Comparison of ENCODE assay signal across 11 cellular contexts in genomic region chr17:40901981-40902862, GRCh38. TPM values are rescaled to one million over a fixed set of nuclear protein-coding genes. Genes with fewer than 3 reads are reported as not detected.
DNase-seq lines count a peak whose midpoint lies in the region; ATAC-seq, FAIRE-seq and TF ChIP-seq lines count a peak whose summit lies in the region.
"Had no signal": no experiment of that assay in that cellular context is flagged by ENCODE, and none has a peak within 500 bp of the region (broad histone marks: within the 10 kb centered on the region; RNA-seq: fewer than 3 reads in every experiment).

No MANE protein-coding gene starts in this region.

- no peak overlapping the region for H2AFZ ChIP-seq in GM12878 (ENCODE audit: control insufficient read depth, low read depth, low read length)

- H3K36me3 Mint-ChIP-seq in immature natural killer cell, result no peaks in the 10 kb centered on the region
- H3K36me3 Mint-ChIP-seq: activated CD8-positive, alpha-beta memory T cell treated with anti-CD3 and anti-CD28 coated beads, Interleukin-2, amount 10 ng/mL, durations not matched to agents 7 days and 5 days; memory B cell had no signal

- POLR2A ChIA-PET in GM12878 (lab: Charles Lee), result interaction anchor here (0.6 to 1.2 kb wide), 3 partner anchors 11 to 902 kb away, joined by 3 to 4 read pairs (median 3); no protein-coding TSS in a partner anchor

- in situ Hi-C loops in GM12878 (cut with MboI), result no loop called here

- peaks cover 0 to 1% (median 0%) of the 10 kb centered on the region in 6 donors for H3K9me3 Mint-ChIP-seq in immature natural killer cell
- H3K9me3 Mint-ChIP-seq: memory B cell had no signal

- WGBS in GM12878 (ENCODE audit: insufficient coverage, insufficient replicate concordance, low lambda C conversion rate, missing lambda C conversion rate), result 31% methylated on average over 5 of the region's 5 CpGs

- RAD21 ChIA-PET in GM12878 (lab: Charles Lee; ENCODE audit: unreplicated experiment), result interaction anchor here (0.9 to 1.1 kb wide), 2 partner anchors 13 to 283 kb away, joined by 3 to 4 read pairs; no protein-coding TSS in a partner anchor

- H3K4me3 Mint-ChIP-seq in immature natural killer cell, result no peak overlapping the region
- H3K4me3 Mint-ChIP-seq: activated CD8-positive, alpha-beta memory T cell treated with anti-CD3 and anti-CD28 coated beads, Interleukin-2, amount 10 ng/mL, durations not matched to agents 7 days and 5 days; memory B cell had no signal

- H3K9ac ChIP-seq in GM12878 (ENCODE audit: control insufficient read depth, insufficient read depth, low read length), result no peak overlapping the region

- intact Hi-C loops in GM12878 (cut with micrococcal nuclease; ENCODE audit: unreplicated experiment) (no loop called here), mucosa of descending colon (cut with DNase I, micrococcal nuclease) (loop anchor here (10.0 kb wide), 1 partner anchor 643 kb away; no protein-coding TSS in a partner anchor)

- no peaks in the 10 kb centered on the region for H3K36me3 ChIP-seq in GM12878 (ENCODE audit: control insufficient read depth in 2 of 2, insufficient read depth in 2 of 2, low read length in 1 of 2)
- H3K36me3 ChIP-seq in mucosa of descending colon (ENCODE audit: low read depth), result no peaks in the 10 kb centered on the region

- H3K9me3 ChIP-seq in GM12878 (replicated peaks; ENCODE audit: control insufficient read depth, insufficient read depth, low read length) (no peaks in the 10 kb centered on the region), mucosa of descending colon (no peaks in the 10 kb centered on the region)

- TF ChIP-seq RAD21 in GM12878 (IDR thresholded peaks at IDR 0.05; ENCODE audit: insufficient read depth, low read depth, low read length), result no peak

- no peak overlapping the region for H3K27ac Mint-ChIP-seq in immature natural killer cell
- H3K27ac Mint-ChIP-seq: activated CD8-positive, alpha-beta memory T cell treated with anti-CD3 and anti-CD28 coated beads, Interleukin-2, amount 10 ng/mL, durations not matched to agents 7 days and 5 days; memory B cell had no signal

- CTCF ChIA-PET in GM12878 (lab: Yijun Ruan, JAX), result interaction anchor here (0.7 to 1.6 kb wide), 8 partner anchors 15 to 829 kb away, joined by 3 to 4 read pairs (median 3); no protein-coding TSS in a partner anchor

- TF ChIP-seq CTCF in GM12878 (IDR thresholded peaks at IDR 0.05 in 2 of 3, conservative IDR thresholded peaks at IDR 0.05 in 1 of 3; ENCODE audit: control insufficient read depth in 2 of 3, extremely low read depth in 1 of 3, insufficient read depth in 1 of 3, low read depth in 3 of 3, low read length in 3 of 3), result no peak
- TF ChIP-seq CTCF in mucosa of descending colon (IDR thresholded peaks at IDR 0.05), result no peak

- SMC1A ChIA-PET in GM12878 (lab: Charles Lee; ENCODE audit: uncharacterized antibody, unreplicated experiment), result interaction anchor here (0.8 to 1.8 kb wide), 3 partner anchors 11 to 761 kb away, joined by 4 to 6 read pairs (median 4); no protein-coding TSS in a partner anchor

- TF ChIP-seq EP300 in GM12878 (IDR thresholded peaks at IDR 0.05; ENCODE audit: borderline replicate concordance in 1 of 2, control insufficient read depth in 1 of 2, low read depth in 2 of 2, low read length in 2 of 2), result no peak

- no peak overlapping the region for H3K4me3 ChIP-seq in GM12878
- no peak overlapping the region for H3K4me3 ChIP-seq in mucosa of descending colon

- H3K4me1 ChIP-seq in GM12878 (ENCODE audit: control insufficient read depth, insufficient read depth, low read length), result no peaks in the 10 kb centered on the region
- peaks cover 13% of the 10 kb centered on the region for H3K4me1 ChIP-seq in mucosa of descending colon (ENCODE audit: low read depth)

- ATAC-seq in GM12878 (peak; percentile 40), mucosa of descending colon (peak; percentile 76), GM18867 (IDR thresholded peaks at IDR 0.05; ENCODE audit: unreplicated experiment) (no peak)
- ATAC-seq: activated CD8-positive, alpha-beta memory T cell treated with anti-CD3 and anti-CD28 coated beads, Interleukin-2, amount 10 ng/mL, durations not matched to agents 7 days and 5 days had no signal

- BruUV-seq in GM12878 (replicated peaks; lab: Mats Ljungman, UMichigan), result no TSS peak

- H3K4me2 ChIP-seq in GM12878 (ENCODE audit: control insufficient read depth, insufficient read depth), result no peak overlapping the region

- no peaks in the 10 kb centered on the region for H3K79me2 ChIP-seq in GM12878 (ENCODE audit: control insufficient read depth, insufficient read depth, low read length)

- no peak for FAIRE-seq in GM12878 (lab: Jason Lieb, UNC)

- H3K4me1 Mint-ChIP-seq in immature natural killer cell, result no peaks in the 10 kb centered on the region

- peaks cover 0 to 21% (median 3%) of the 10 kb centered on the region in 3 donors for H3K27me3 Mint-ChIP-seq in immature natural killer cell (ENCODE audit: low read depth in 3 of 3)

- peak; percentile 73 for DNase-seq in DMS153 treated with DMSO at 0.1 percent for 48 hours (lab: John Stamatoyannopoulos, UW; ENCODE audit: unreplicated experiment)
- DNase-seq in NCI-H1105 (lab: John Stamatoyannopoulos, UW), result peak; percentile 4
- DNase-seq in GM12878 (ENCODE audit: low read depth, low spot score), result no peak
- DNase-seq in mucosa of descending colon, result peak in 1 of 3 donors; percentile 85
- DNase-seq in germinal center (ENCODE audit: low spot score), result no peak
- DNase-seq in immature natural killer cell, result no peak
- DNase-seq in SHP77 (lab: John Stamatoyannopoulos, UW), result no peak
- DNase-seq: activated CD8-positive, alpha-beta memory T cell treated with anti-CD3 and anti-CD28 coated beads, Interleukin-2, amount 10 ng/mL, durations not matched to agents 7 days and 5 days had no signal

- H4K20me1 ChIP-seq in GM12878 (ENCODE audit: control insufficient read depth, insufficient read depth), result no peaks in the 10 kb centered on the region

- no peak overlapping the region for H3K27ac ChIP-seq in GM12878 (ENCODE audit: control insufficient read depth, insufficient read depth)

- H3K27me3 ChIP-seq in GM12878 (replicated peaks in 1 of 2; ENCODE audit: control insufficient read depth in 2 of 2, insufficient read depth in 2 of 2, low read length in 1 of 2), result no peaks in the 10 kb centered on the region; a peak in 2 of 4 replicates

- no peak for TF ChIP-seq POLR2A in GM12878 (IDR thresholded peaks at IDR 0.05; ENCODE audit: low read depth, low read length)

RNA-seq across cellular contexts. Expression of gene KRT20, which starts 17.2 kb away (rescaled TPM):
- not detected in 2 replicates for total RNA-seq in GM12878 (2013; cell fraction: nucleolus; rRNA removed)
- not detected in 2 replicates for total RNA-seq in GM12878 (2014; rRNA removed)
- total RNA-seq in GM12878 (2014; rRNA removed; fragmentation: Illumina TruSeq; extraction: Trizol), result not detected in 2 replicates
- 0.23 and 0.37 TPM in 2 replicates for total RNA-seq in GM12878 (2021)
- polyA plus RNA-seq in GM12878 (2011; ENCODE audit: low read depth), result not detected
- polyA plus RNA-seq in GM12878 (2011; rRNA removed), result not detected in 2 replicates
- not detected in 2 replicates for polyA plus RNA-seq in GM12878 (2011; cell fraction: cytosol; rRNA removed)
- polyA plus RNA-seq in GM12878 (2011; cell fraction: nucleus; rRNA removed), result not detected in 2 replicates
- not detected in 2 replicates for polyA plus RNA-seq in GM12878 (2012)
- not detected in 2 replicates for polyA plus RNA-seq in GM12878 (2014; fragmentation: Illumina TruSeq; extraction: Trizol)
- not detected for polyA plus RNA-seq in GM12878 (2014; fragmentation: Nextera tagmentation; extraction: Ambion mirVana)
- not detected in 2 replicates for polyA plus RNA-seq in GM12878 (2014; rRNA removed)
- polyA plus RNA-seq in GM12878 (2016; fragmentation: Nextera tagmentation; extraction: Ambion mirVana), result not detected
- polyA minus RNA-seq in GM12878 (2011; rRNA and poly(A)+ RNA removed), result not detected in 2 replicates
- not detected in 2 replicates for polyA minus RNA-seq in GM12878 (2011; cell fraction: cytosol; rRNA and poly(A)+ RNA removed)
- polyA minus RNA-seq in GM12878 (2011; cell fraction: nucleus; rRNA and poly(A)+ RNA removed), result not detected in 2 replicates
- 1,000 to 10,000 TPM in 2 of 3 donors, 100 to 1,000 TPM in 1; 553 to 1,810 (median 1,312) TPM for total RNA-seq in mucosa of descending colon
- not detected for polyA plus RNA-seq in immature natural killer cell
- total RNA-seq: activated CD8-positive, alpha-beta memory T cell treated with anti-CD3 and anti-CD28 coated beads, Interleukin-2, amount 10 ng/mL, durations not matched to agents 7 days and 5 days had no signal

RNA-seq across cellular contexts. Expression of gene KRT12, which starts 35.2 kb away (rescaled TPM):
- not detected in 2 replicates for total RNA-seq in GM12878 (2013; cell fraction: nucleolus; rRNA removed)
- total RNA-seq in GM12878 (2014; rRNA removed), result not detected in 2 replicates
- not detected in 2 replicates for total RNA-seq in GM12878 (2014; rRNA removed; fragmentation: Illumina TruSeq; extraction: Trizol)
- not detected in 2 replicates for total RNA-seq in GM12878 (2021)
- polyA plus RNA-seq in GM12878 (2011; ENCODE audit: low read depth), result not detected
- not detected in 2 replicates for polyA plus RNA-seq in GM12878 (2011; rRNA removed)
- not detected in 2 replicates for polyA plus RNA-seq in GM12878 (2011; cell fraction: cytosol; rRNA removed)
- polyA plus RNA-seq in GM12878 (2011; cell fraction: nucleus; rRNA removed), result not detected in 2 replicates
- not detected in 2 replicates for polyA plus RNA-seq in GM12878 (2012)
- not detected in 2 replicates for polyA plus RNA-seq in GM12878 (2014; fragmentation: Illumina TruSeq; extraction: Trizol)
- not detected for polyA plus RNA-seq in GM12878 (2014; fragmentation: Nextera tagmentation; extraction: Ambion mirVana)
- not detected in 2 replicates for polyA plus RNA-seq in GM12878 (2014; rRNA removed)
- not detected for polyA plus RNA-seq in GM12878 (2016; fragmentation: Nextera tagmentation; extraction: Ambion mirVana)
- not detected in 2 replicates for polyA minus RNA-seq in GM12878 (2011; rRNA and poly(A)+ RNA removed)
- not detected in 2 replicates for polyA minus RNA-seq in GM12878 (2011; cell fraction: cytosol; rRNA and poly(A)+ RNA removed)
- not detected in 2 replicates for polyA minus RNA-seq in GM12878 (2011; cell fraction: nucleus; rRNA and poly(A)+ RNA removed)
- total RNA-seq in mucosa of descending colon, result 1 to 10 TPM in 2 of 3 donors, under 1 TPM in 1; 0.80 to 6.0 (median 2.5) TPM
- polyA plus RNA-seq in immature natural killer cell, result not detected
- total RNA-seq: activated CD8-positive, alpha-beta memory T cell treated with anti-CD3 and anti-CD28 coated beads, Interleukin-2, amount 10 ng/mL, durations not matched to agents 7 days and 5 days; ureter had no signal

RNA-seq across cellular contexts. Expression of gene KRT23, which starts 35.2 kb away (rescaled TPM):
- not detected in 2 replicates for total RNA-seq in GM12878 (2013; cell fraction: nucleolus; rRNA removed)
- total RNA-seq in GM12878 (2014; rRNA removed), result not detected in 2 replicates
- total RNA-seq in GM12878 (2014; rRNA removed; fragmentation: Illumina TruSeq; extraction: Trizol), result not detected in 2 replicates
- not detected in 2 replicates for total RNA-seq in GM12878 (2021)
- not detected for polyA plus RNA-seq in GM12878 (2011; ENCODE audit: low read depth)
- polyA plus RNA-seq in GM12878 (2011; rRNA removed), result not detected in 2 replicates
- not detected in 2 replicates for polyA plus RNA-seq in GM12878 (2011; cell fraction: cytosol; rRNA removed)
- polyA plus RNA-seq in GM12878 (2011; cell fraction: nucleus; rRNA removed), result not detected in 2 replicates
- not detected in 2 replicates for polyA plus RNA-seq in GM12878 (2012)
- not detected in 2 replicates for polyA plus RNA-seq in GM12878 (2014; fragmentation: Illumina TruSeq; extraction: Trizol)
- not detected for polyA plus RNA-seq in GM12878 (2014; fragmentation: Nextera tagmentation; extraction: Ambion mirVana)
- not detected in 2 replicates for polyA plus RNA-seq in GM12878 (2014; rRNA removed)
- not detected for polyA plus RNA-seq in GM12878 (2016; fragmentation: Nextera tagmentation; extraction: Ambion mirVana)
- polyA minus RNA-seq in GM12878 (2011; rRNA and poly(A)+ RNA removed), result not detected in 2 replicates
- polyA minus RNA-seq in GM12878 (2011; cell fraction: cytosol; rRNA and poly(A)+ RNA removed), result not detected in 2 replicates
- polyA minus RNA-seq in GM12878 (2011; cell fraction: nucleus; rRNA and poly(A)+ RNA removed), result not detected in 2 replicates
- total RNA-seq in mucosa of descending colon, result under 1 TPM in 1 of 3 donors, not detected in 2; 0.53 TPM
- polyA plus RNA-seq in immature natural killer cell, result not detected
- total RNA-seq: activated CD8-positive, alpha-beta memory T cell treated with anti-CD3 and anti-CD28 coated beads, Interleukin-2, amount 10 ng/mL, durations not matched to agents 7 days and 5 days had no signal

Comparison
In these comparisons a context has a peak if more than half of its experiments do, and no peak if none do; other contexts are left out.
1. DNase-seq: peak in DMS153 treated with DMSO at 0.1 percent for 48 hours (single experiment) and NCI-H1105 (single experiment); none in GM12878 (single experiment), germinal center (single experiment), immature natural killer cell (0 of 3) and SHP77 (0 of 2).
2. RNA of gene KRT20, which starts 17.2 kb away (total RNA-seq): 553 to 1,810 TPM in mucosa of descending colon; 0.23 to 0.37 TPM in GM12878; every median in the first group is over 100 times any median in the second.